23 cellular contexts compared by ENCODE assay signal in the genomic region with DNA sequence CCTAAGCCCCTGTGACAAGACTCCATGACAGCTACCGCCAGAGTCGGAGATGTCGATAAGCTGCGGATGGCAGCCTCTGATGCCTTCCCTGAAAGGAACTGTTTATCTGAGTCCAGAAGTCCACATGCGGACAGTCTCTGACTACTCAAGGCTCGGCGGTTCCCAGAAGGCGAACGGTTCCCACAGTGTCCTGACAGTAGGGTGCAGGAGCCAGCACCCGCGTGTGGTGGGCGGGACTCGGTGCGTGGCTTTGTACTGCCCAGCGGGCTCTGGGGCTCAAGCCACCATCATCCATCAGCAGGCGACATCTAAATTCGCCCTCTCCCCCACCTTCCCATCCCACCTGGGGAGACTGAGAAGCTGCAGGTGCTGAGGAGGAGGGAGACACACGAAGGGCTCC.
"Had no signal": no experiment of that assay in that cellular context is flagged by ENCODE, and none has a peak within 500 bp of the region (broad histone marks: within the 10 kb centered on the region; RNA-seq: fewer than 3 reads in every experiment).

No MANE protein-coding gene starts in this region.

- H3K27ac Mint-ChIP-seq: activated B cell treated with CpG ODN at 0.5 μM for 24 hours; activated CD8-positive, alpha-beta T cell treated with anti-CD3 and anti-CD28 coated beads for 36 hours; activated naive CD8-positive, alpha-beta T cell; activated T-cell treated with anti-CD3 and anti-CD28 coated beads, Interleukin-2, amount 50 U/mL, for 72 hours; stimulated activated naive CD8-positive, alpha-beta T cell treated with anti-CD3 and anti-CD28 coated beads, Interleukin-15, Interleukin-2, amounts not matched to agents 100 ng/mL and 50 ng/mL, for 24 hours had no signal

- H3K4me3 Mint-ChIP-seq: activated B cell treated with CpG ODN at 0.5 μM for 24 hours; activated CD8-positive, alpha-beta T cell treated with anti-CD3 and anti-CD28 coated beads for 36 hours; activated naive CD8-positive, alpha-beta T cell; activated T-cell treated with anti-CD3 and anti-CD28 coated beads, Interleukin-2, amount 50 U/mL, for 72 hours; naive thymus-derived CD8-positive, alpha-beta T cell; stimulated activated naive CD8-positive, alpha-beta T cell treated with anti-CD3 and anti-CD28 coated beads, Interleukin-15, Interleukin-2, amounts not matched to agents 100 ng/mL and 50 ng/mL, for 24 hours had no signal

- H3K36me3 ChIP-seq: esophagus muscularis mucosa, heart right ventricle, left lung, lower lobe of right lung, neutrophil, thoracic aorta had no signal

- DNase-seq: activated B cell treated with CpG ODN at 0.5 μM for 24 hours; activated CD4-positive, alpha-beta T cell treated with anti-CD3 and anti-CD28 coated beads, Interleukin-2, amount 50 U/mL, for 1 hour; activated CD8-positive, alpha-beta T cell treated with anti-CD3 and anti-CD28 coated beads for 36 hours; activated effector memory CD4-positive, alpha-beta T cell treated with Interleukin-2 at 50 U/mL for 16 hours; activated naive CD4-positive, alpha-beta T cell treated with Interleukin-2 at 50 U/mL for 16 hours; activated T-cell treated with anti-CD3 and anti-CD28 coated beads, Interleukin-2, amount 50 U/mL, for 72 hours; dermis blood vessel endothelial cell; effector CD4-positive, alpha-beta T cell; foreskin keratinocyte; heart right ventricle; kidney glomerular epithelial cell; left lung; lower lobe of right lung; mesenchymal stem cell; naive thymus-derived CD8-positive, alpha-beta T cell; stimulated activated CD4-positive, alpha-beta T cell treated with anti-CD3 and anti-CD28 coated beads, Interleukin-12 subunit alpha, Interleukin-12 subunit beta, amount 100 ng/mL, for 4 hours; stimulated activated CD4-positive, alpha-beta T cell treated with anti-CD3 and anti-CD28 coated beads, Interleukin-4, amount 100 ng/mL, for 1 hour; trophoblast cell had no signal

- H3K4me3 ChIP-seq: esophagus muscularis mucosa, heart right ventricle, left lung, lower lobe of right lung, thoracic aorta had no signal

- H3K27ac ChIP-seq: esophagus muscularis mucosa, foreskin keratinocyte, heart right ventricle, left lung, lower lobe of right lung, neutrophil had no signal

- ATAC-seq: activated CD8-positive, alpha-beta T cell treated with anti-CD3 and anti-CD28 coated beads for 36 hours; activated T-cell treated with anti-CD3 and anti-CD28 coated beads, Interleukin-2, amount 50 U/mL, for 72 hours; foreskin keratinocyte; heart right ventricle; left lung; naive thymus-derived CD8-positive, alpha-beta T cell had no signal

- H3K27me3 ChIP-seq: esophagus muscularis mucosa, foreskin keratinocyte, heart right ventricle, left lung, neutrophil had no signal

- H3K9me3 Mint-ChIP-seq: activated B cell treated with CpG ODN at 0.5 μM for 24 hours; activated CD8-positive, alpha-beta T cell treated with anti-CD3 and anti-CD28 coated beads for 36 hours; activated T-cell treated with anti-CD3 and anti-CD28 coated beads, Interleukin-2, amount 50 U/mL, for 72 hours; naive thymus-derived CD8-positive, alpha-beta T cell; stimulated activated naive CD8-positive, alpha-beta T cell treated with anti-CD3 and anti-CD28 coated beads, Interleukin-15, Interleukin-2, amounts not matched to agents 100 ng/mL and 50 ng/mL, for 24 hours had no signal

- H3K9me3 ChIP-seq: esophagus muscularis mucosa, heart right ventricle, left lung, lower lobe of right lung, neutrophil, thoracic aorta had no signal

- H3K27me3 Mint-ChIP-seq: activated B cell treated with CpG ODN at 0.5 μM for 24 hours; activated CD8-positive, alpha-beta T cell treated with anti-CD3 and anti-CD28 coated beads for 36 hours; activated naive CD8-positive, alpha-beta T cell; naive thymus-derived CD8-positive, alpha-beta T cell; stimulated activated naive CD8-positive, alpha-beta T cell treated with anti-CD3 and anti-CD28 coated beads, Interleukin-15, Interleukin-2, amounts not matched to agents 100 ng/mL and 50 ng/mL, for 24 hours had no signal

- H3K36me3 Mint-ChIP-seq: activated naive CD8-positive, alpha-beta T cell; naive thymus-derived CD8-positive, alpha-beta T cell had no signal
